In genomic region chr5:61304611-61305369, GRCh38 we compare ENCODE assay signal across 10 cellular contexts. TPM values are rescaled to one million over a fixed set of nuclear protein-coding genes. Genes with fewer than 3 reads are reported as not detected.
A peak's percentile ranks its signal among the peaks of the same experiment; 100 is the strongest.
DNase-seq lines count a peak whose midpoint lies in the region; ATAC-seq and TF ChIP-seq lines count a peak whose summit lies in the region.
"Had no signal": no experiment of that assay in that cellular context is flagged by ENCODE, and none has a peak within 500 bp of the region (broad histone marks: within the 10 kb centered on the region; RNA-seq: fewer than 3 reads in every experiment).

No MANE protein-coding gene starts in this region.

- no peak for TF ChIP-seq CTCF in CD4-positive, alpha-beta T cell (IDR thresholded peaks at IDR 0.05)
- TF ChIP-seq CTCF in cardiac fibroblast (IDR thresholded peaks at IDR 0.05; ENCODE audit: low read depth, low read length), result no peak
- no peak for TF ChIP-seq CTCF in lung (IDR thresholded peaks at IDR 0.05; ENCODE audit: control extremely low read depth, extremely low read depth)

- peaks cover 16% of the 10 kb centered on the region for H3K27me3 Mint-ChIP-seq in CD4-positive, alpha-beta T cell
- H3K27me3 Mint-ChIP-seq: activated naive CD8-positive, alpha-beta T cell treated with anti-CD3 and anti-CD28 coated beads, Interleukin-2, amount 10 ng/mL, durations not matched to agents 7 days and 5 days had no signal

- H3K4me1 ChIP-seq in lung (ENCODE audit: control insufficient read depth in 2 of 2, insufficient read depth in 2 of 2, low read length in 2 of 2), result peaks cover 6 to 8% of the 10 kb centered on the region in 2 donors

- peak; percentile 68 for ATAC-seq in CD4-positive, alpha-beta T cell (ENCODE audit: poor library complexity)
- ATAC-seq in lung (ENCODE audit: insufficient read depth, low FRiP score) (peak; percentile 42), GM21360 (IDR thresholded peaks at IDR 0.05; ENCODE audit: unreplicated experiment) (no peak), HG03095 (IDR thresholded peaks at IDR 0.05; ENCODE audit: unreplicated experiment) (no peak)
- ATAC-seq in activated CD4-positive, CD25-positive, alpha-beta regulatory T cell treated with anti-CD3 and anti-CD28 coated beads, Interleukin-2, amount 50 U/mL, for 24 hours, result no peak

- no peak overlapping the region for H3K27ac ChIP-seq in CD4-positive, alpha-beta T cell (ENCODE audit: low read depth, low read length)
- H3K27ac ChIP-seq in lung (ENCODE audit: low read depth in 1 of 2, low read length in 1 of 2), result no peak overlapping the region

- no peaks in the 10 kb centered on the region for H3K36me3 Mint-ChIP-seq in CD4-positive, alpha-beta T cell (ENCODE audit: low read depth)
- H3K36me3 Mint-ChIP-seq: activated naive CD8-positive, alpha-beta T cell treated with anti-CD3 and anti-CD28 coated beads, Interleukin-2, amount 10 ng/mL, durations not matched to agents 7 days and 5 days; immature natural killer cell had no signal

- no peaks in the 10 kb centered on the region for H3K9me3 Mint-ChIP-seq in CD4-positive, alpha-beta T cell
- H3K9me3 Mint-ChIP-seq: activated naive CD8-positive, alpha-beta T cell treated with anti-CD3 and anti-CD28 coated beads, Interleukin-2, amount 10 ng/mL, durations not matched to agents 7 days and 5 days had no signal

- POLR2A ChIA-PET in CD4-positive, alpha-beta T cell (lab: Charles Lee), result no interaction called here

- H3K36me3 ChIP-seq in MG63 (no peaks in the 10 kb centered on the region), lung (ENCODE audit: control insufficient read depth in 2 of 2, insufficient read depth in 2 of 2, low read length in 2 of 2) (no peaks in the 10 kb centered on the region)

- H3K27me3 ChIP-seq in CD4-positive, alpha-beta T cell (ENCODE audit: control insufficient read depth, insufficient read depth, low read length), result no peaks in the 10 kb centered on the region
- H3K27me3 ChIP-seq in MG63 (no peaks in the 10 kb centered on the region), lung (ENCODE audit: control insufficient read depth, insufficient read depth) (no peaks in the 10 kb centered on the region)

- 50 to 74% methylated on average over 15 of the region's 15 CpGs for WGBS in lung, 2 donors

- no peak overlapping the region for H3K4me3 Mint-ChIP-seq in CD4-positive, alpha-beta T cell
- H3K4me3 Mint-ChIP-seq: activated naive CD8-positive, alpha-beta T cell treated with anti-CD3 and anti-CD28 coated beads, Interleukin-2, amount 10 ng/mL, durations not matched to agents 7 days and 5 days; immature natural killer cell had no signal

- intact Hi-C loops in CD4-positive, alpha-beta T cell (cut with DNase I, micrococcal nuclease), result no loop called here

- peak in 1 of 10 experiments; percentile 6 for DNase-seq in CD4-positive, alpha-beta T cell
- DNase-seq in MG63 (peak; percentile 87), cardiac fibroblast (ENCODE audit: low read depth in 2 of 2) (peak; percentile 92 to 98), lung (ENCODE audit: low spot score) (peak; percentile 57), epidermal melanocyte (ENCODE audit: insufficient read length, low spot score) (no peak)
- DNase-seq: activated naive CD8-positive, alpha-beta T cell treated with anti-CD3 and anti-CD28 coated beads, Interleukin-2, amount 10 ng/mL, durations not matched to agents 7 days and 5 days; immature natural killer cell had no signal

- H3K4me1 Mint-ChIP-seq in CD4-positive, alpha-beta T cell (ENCODE audit: low read depth), result no peaks in the 10 kb centered on the region

- CTCF ChIA-PET in CD4-positive, alpha-beta T cell (lab: Charles Lee), result no interaction called here

- H3K4me3 ChIP-seq in MG63, result no peak overlapping the region
- peak overlapping the region in 1 of 2 donors; percentile 47 for H3K4me3 ChIP-seq in cardiac fibroblast (replicated peaks in 1 of 2; ENCODE audit: low read depth in 2 of 2, low read length in 2 of 2)
- no peak overlapping the region for H3K4me3 ChIP-seq in lung

- H3K9me3 ChIP-seq in CD4-positive, alpha-beta T cell (ENCODE audit: control insufficient read depth, low read length), result no peaks in the 10 kb centered on the region
- H3K9me3 ChIP-seq in MG63 (no peaks in the 10 kb centered on the region), lung (ENCODE audit: control insufficient read depth in 2 of 2, insufficient read depth in 1 of 2, low read length in 1 of 2) (no peaks in the 10 kb centered on the region)

- H3K27ac Mint-ChIP-seq in CD4-positive, alpha-beta T cell, result no peak overlapping the region
- H3K27ac Mint-ChIP-seq: activated naive CD8-positive, alpha-beta T cell treated with anti-CD3 and anti-CD28 coated beads, Interleukin-2, amount 10 ng/mL, durations not matched to agents 7 days and 5 days; immature natural killer cell had no signal

RNA-seq across cellular contexts. Expression of gene ZSWIM6, which starts 27.3 kb away (rescaled TPM):
- total RNA-seq in CD4-positive, alpha-beta T cell, result 1 to 10 TPM; 4.1 TPM
- 1.3 and 3.3 TPM in 2 replicates for total RNA-seq in MG63 (2014; rRNA removed; shearing (Covaris generic); ENCODE audit: low replicate concordance)
- 10 to 100 TPM; 18.3 to 21.6 TPM for total RNA-seq in lung
- 1 to 10 TPM; 5.9 to 8.2 TPM for polyA plus RNA-seq in lung

Comparison
In these comparisons a context has a peak if more than half of its experiments do, and no peak if none do; other contexts are left out.
1. ATAC-seq: peak in CD4-positive, alpha-beta T cell (single experiment) and lung (single experiment); none in GM21360 (single experiment), activated CD4-positive, CD25-positive, alpha-beta regulatory T cell treated with anti-CD3 and anti-CD28 coated beads, Interleukin-2, amount 50 U/mL, for 24 hours (0 of 2) and HG03095 (single experiment).